10 cellular contexts compared by ENCODE assay signal in genomic region chr3:183511277-183512131, GRCh38. TPM values are rescaled to one million over a fixed set of nuclear protein-coding genes. Genes with fewer than 3 reads are reported as not detected.
DNase-seq lines count a peak whose midpoint lies in the region; ATAC-seq and TF ChIP-seq lines count a peak whose summit lies in the region.
"Not testable (repeated sequence)": the region's sequence is repeated elsewhere in the genome, so short reads cannot be mapped to it uniquely, and the experiment has no call there.
"Had no signal": no experiment of that assay in that cellular context is flagged by ENCODE, and none has a peak within 500 bp of the region (broad histone marks: within the 10 kb centered on the region; RNA-seq: fewer than 3 reads in every experiment).

No MANE protein-coding gene starts in this region.

- H3K4me2 ChIP-seq in OCI-LY1 (ENCODE audit: low read length): peak overlapping the region; percentile 44

- peaks cover 72% of the 10 kb centered on the region for H3K4me1 ChIP-seq in OCI-LY1 (ENCODE audit: insufficient read depth, low read length, severe bottlenecking)
- not testable (repeated sequence) for H3K4me1 ChIP-seq in colonic mucosa
- peaks cover 23 to 30% of the 10 kb centered on the region in 2 donors for H3K4me1 ChIP-seq in naive thymus-derived CD4-positive, alpha-beta T cell (ENCODE audit: control insufficient read depth in 2 of 2, insufficient read depth in 2 of 2, low read length in 2 of 2)

- H2AFZ ChIP-seq in OCI-LY1 (ENCODE audit: low read length): not testable (repeated sequence)

- H3K27ac Mint-ChIP-seq in activated CD8-positive, alpha-beta T cell treated with anti-CD3 and anti-CD28 coated beads, Interleukin-2, amount 10 ng/mL, durations not matched to agents 7 days and 5 days: peak overlapping the region; percentile 66
- H3K27ac Mint-ChIP-seq in naive thymus-derived CD4-positive, alpha-beta T cell: peak overlapping the region; percentile 58 to 96 (median 77)
- H3K27ac Mint-ChIP-seq in stimulated activated naive CD8-positive, alpha-beta T cell treated with anti-CD3 and anti-CD28 coated beads, Interleukin-15, Interleukin-2, amounts not matched to agents 100 ng/mL and 50 ng/mL, for 24 hours: peak overlapping the region; percentile 82

- ATAC-seq in GM21360 (IDR thresholded peaks at IDR 0.05; ENCODE audit: unreplicated experiment) (peak; percentile 34), HG02885 (IDR thresholded peaks at IDR 0.05; ENCODE audit: poor library complexity, unreplicated experiment) (peak; percentile 60)
- ATAC-seq in activated CD8-positive, alpha-beta T cell treated with anti-CD3 and anti-CD28 coated beads, Interleukin-2, amount 10 ng/mL, durations not matched to agents 7 days and 5 days; naive thymus-derived CD4-positive, alpha-beta T cell: not testable (repeated sequence)

- H3K27me3 ChIP-seq in OCI-LY1 (ENCODE audit: insufficient read depth, low read length); colonic mucosa; naive thymus-derived CD4-positive, alpha-beta T cell (ENCODE audit: control insufficient read depth in 2 of 2, insufficient read depth in 2 of 2, low read length in 2 of 2): not testable (repeated sequence)

- POLR2A ChIA-PET in GM10248 (lab: Yijun Ruan, JAX); activated CD8-positive, alpha-beta T cell treated with anti-CD3 and anti-CD28 coated beads, Interleukin-2, amount 10 ng/mL, durations not matched to agents 7 days and 5 days (lab: Charles Lee); naive thymus-derived CD4-positive, alpha-beta T cell (lab: Charles Lee): not testable (repeated sequence)

- H3K9me3 Mint-ChIP-seq in activated CD8-positive, alpha-beta T cell treated with anti-CD3 and anti-CD28 coated beads, Interleukin-2, amount 10 ng/mL, durations not matched to agents 7 days and 5 days (ENCODE audit: insufficient read depth); naive thymus-derived CD4-positive, alpha-beta T cell; stimulated activated naive CD8-positive, alpha-beta T cell treated with anti-CD3 and anti-CD28 coated beads, Interleukin-15, Interleukin-2, amounts not matched to agents 100 ng/mL and 50 ng/mL, for 24 hours: not testable (repeated sequence)

- peaks cover 43% of the 10 kb centered on the region for H3K36me3 Mint-ChIP-seq in activated CD8-positive, alpha-beta T cell treated with anti-CD3 and anti-CD28 coated beads, Interleukin-2, amount 10 ng/mL, durations not matched to agents 7 days and 5 days (ENCODE audit: low read depth)
- H3K36me3 Mint-ChIP-seq in naive thymus-derived CD4-positive, alpha-beta T cell: peaks cover 14 to 56% (median 40%) of the 10 kb centered on the region in 5 donors
- peaks cover 38% of the 10 kb centered on the region for H3K36me3 Mint-ChIP-seq in stimulated activated naive CD8-positive, alpha-beta T cell treated with anti-CD3 and anti-CD28 coated beads, Interleukin-15, Interleukin-2, amounts not matched to agents 100 ng/mL and 50 ng/mL, for 24 hours (ENCODE audit: low read depth)

- H3K27me3 Mint-ChIP-seq in activated CD8-positive, alpha-beta T cell treated with anti-CD3 and anti-CD28 coated beads, Interleukin-2, amount 10 ng/mL, durations not matched to agents 7 days and 5 days (ENCODE audit: low read depth); naive thymus-derived CD4-positive, alpha-beta T cell; stimulated activated naive CD8-positive, alpha-beta T cell treated with anti-CD3 and anti-CD28 coated beads, Interleukin-15, Interleukin-2, amounts not matched to agents 100 ng/mL and 50 ng/mL, for 24 hours: not testable (repeated sequence)

- not testable (repeated sequence) for TF ChIP-seq CTCF in GM10248 (IDR thresholded peaks at IDR 0.05; ENCODE audit: control extremely low read depth, extremely low read depth, low read depth, missing control alignments); OCI-LY1 (IDR thresholded peaks at IDR 0.05; ENCODE audit: low read length); colonic mucosa (IDR thresholded peaks at IDR 0.05)

- intact Hi-C loops in colonic mucosa (cut with DNase I); naive thymus-derived CD4-positive, alpha-beta T cell (cut with micrococcal nuclease): not testable (repeated sequence)

- H3K9me3 ChIP-seq in OCI-LY1 (ENCODE audit: low read length); colonic mucosa; naive thymus-derived CD4-positive, alpha-beta T cell (ENCODE audit: control insufficient read depth in 2 of 3, low read length in 3 of 3): not testable (repeated sequence)

- CTCF ChIA-PET in GM10248 (lab: Yijun Ruan, JAX); activated CD8-positive, alpha-beta T cell treated with anti-CD3 and anti-CD28 coated beads, Interleukin-2, amount 10 ng/mL, durations not matched to agents 7 days and 5 days (lab: Charles Lee); naive thymus-derived CD4-positive, alpha-beta T cell (lab: Charles Lee): not testable (repeated sequence)

- not testable (repeated sequence) for H4K20me1 ChIP-seq in OCI-LY1 (ENCODE audit: insufficient read depth, low read length)

- H3K79me2 ChIP-seq in OCI-LY1 (ENCODE audit: insufficient read depth, low read length): peaks cover 25% of the 10 kb centered on the region

- peak; percentile 37 for DNase-seq in GM10248 (ENCODE audit: extremely low spot score)
- DNase-seq in activated CD8-positive, alpha-beta T cell treated with anti-CD3 and anti-CD28 coated beads, Interleukin-2, amount 10 ng/mL, durations not matched to agents 7 days and 5 days; colonic mucosa; naive thymus-derived CD4-positive, alpha-beta T cell: not testable (repeated sequence)

- not testable (repeated sequence) for H3K9me2 ChIP-seq in OCI-LY1 (ENCODE audit: low read depth, low read length)

- H3K4me3 Mint-ChIP-seq in activated CD8-positive, alpha-beta T cell treated with anti-CD3 and anti-CD28 coated beads, Interleukin-2, amount 10 ng/mL, durations not matched to agents 7 days and 5 days; stimulated activated naive CD8-positive, alpha-beta T cell treated with anti-CD3 and anti-CD28 coated beads, Interleukin-15, Interleukin-2, amounts not matched to agents 100 ng/mL and 50 ng/mL, for 24 hours: not testable (repeated sequence)
- peak overlapping the region in 2 of 10 donors; percentile 49 to 51 for H3K4me3 Mint-ChIP-seq in naive thymus-derived CD4-positive, alpha-beta T cell

- H3K36me3 ChIP-seq in OCI-LY1 (ENCODE audit: insufficient read depth, low read length): peaks cover 56% of the 10 kb centered on the region
- not testable (repeated sequence) for H3K36me3 ChIP-seq in colonic mucosa
- H3K36me3 ChIP-seq in naive thymus-derived CD4-positive, alpha-beta T cell (ENCODE audit: control insufficient read depth in 2 of 3, insufficient read depth in 3 of 3, low read length in 3 of 3): peaks cover 5 to 20% (median 6%) of the 10 kb centered on the region in 3 experiments

- peak overlapping the region; percentile 99 for H3K27ac ChIP-seq in OCI-LY1 (ENCODE audit: low read depth, low read length, poor library complexity, severe bottlenecking)
- peak overlapping the region; percentile 6 for H3K27ac ChIP-seq in colonic mucosa
- H3K27ac ChIP-seq in naive thymus-derived CD4-positive, alpha-beta T cell (ENCODE audit: low read depth, low read length): not testable (repeated sequence)

- peak overlapping the region; percentile 22 for H3K4me3 ChIP-seq in OCI-LY1 (ENCODE audit: low read depth, low read length, poor library complexity, severe bottlenecking)
- H3K4me3 ChIP-seq in colonic mucosa; naive thymus-derived CD4-positive, alpha-beta T cell (ENCODE audit: low read length): not testable (repeated sequence)

- peak overlapping the region; percentile 72 for H3K9ac ChIP-seq in OCI-LY1 (ENCODE audit: low read length)
- H3K9ac ChIP-seq in colonic mucosa (ENCODE audit: low read depth in 2 of 2, low read length in 2 of 2): not testable (repeated sequence)

- H3F3A ChIP-seq in OCI-LY1 (ENCODE audit: insufficient read depth, low read length): peaks cover 26% of the 10 kb centered on the region

- H3K4me1 Mint-ChIP-seq in activated CD8-positive, alpha-beta T cell treated with anti-CD3 and anti-CD28 coated beads, Interleukin-2, amount 10 ng/mL, durations not matched to agents 7 days and 5 days (ENCODE audit: low read depth): peaks cover 44% of the 10 kb centered on the region
- peaks cover 34 to 72% (median 64%) of the 10 kb centered on the region in 7 donors for H3K4me1 Mint-ChIP-seq in naive thymus-derived CD4-positive, alpha-beta T cell
- H3K4me1 Mint-ChIP-seq in stimulated activated naive CD8-positive, alpha-beta T cell treated with anti-CD3 and anti-CD28 coated beads, Interleukin-15, Interleukin-2, amounts not matched to agents 100 ng/mL and 50 ng/mL, for 24 hours (ENCODE audit: low read depth): peaks cover 57% of the 10 kb centered on the region

RNA-seq across cellular contexts. Expression of gene KLHL6, which starts 44.0 kb away (rescaled TPM):
- total RNA-seq in activated CD8-positive, alpha-beta T cell treated with anti-CD3 and anti-CD28 coated beads, Interleukin-2, amount 10 ng/mL, durations not matched to agents 7 days and 5 days: 10 to 100 TPM; 27.4 to 27.8 TPM
- total RNA-seq in colonic mucosa: 1 to 10 TPM; 2.0 to 2.1 TPM
- total RNA-seq in naive thymus-derived CD4-positive, alpha-beta T cell: 10 to 100 TPM; 37.7 to 72.9 (median 41.5) TPM
- 10 to 100 TPM; 25.8 to 32.9 TPM for polyA plus RNA-seq in naive thymus-derived CD4-positive, alpha-beta T cell
- total RNA-seq: fibroblast of villous mesenchyme, osteocyte had no signal

Comparison
In these comparisons a context has a peak if more than half of its experiments do, and no peak if none do; other contexts are left out.
1. RNA of gene KLHL6, which starts 44.0 kb away (total RNA-seq): 37.7 to 72.9 TPM in naive thymus-derived CD4-positive, alpha-beta T cell and 27.4 to 27.8 TPM in activated CD8-positive, alpha-beta T cell treated with anti-CD3 and anti-CD28 coated beads, Interleukin-2, amount 10 ng/mL, durations not matched to agents 7 days and 5 days; 2.0 to 2.1 TPM in colonic mucosa; every median in the first group is over 4 times any median in the second.
2. Peak in every context shown above with its lines, with median percentiles within 50 percentile points of each other: H3K27ac Mint-ChIP-seq.